Comparison of ENCODE assay signal across 11 cellular contexts in the genomic region with DNA sequence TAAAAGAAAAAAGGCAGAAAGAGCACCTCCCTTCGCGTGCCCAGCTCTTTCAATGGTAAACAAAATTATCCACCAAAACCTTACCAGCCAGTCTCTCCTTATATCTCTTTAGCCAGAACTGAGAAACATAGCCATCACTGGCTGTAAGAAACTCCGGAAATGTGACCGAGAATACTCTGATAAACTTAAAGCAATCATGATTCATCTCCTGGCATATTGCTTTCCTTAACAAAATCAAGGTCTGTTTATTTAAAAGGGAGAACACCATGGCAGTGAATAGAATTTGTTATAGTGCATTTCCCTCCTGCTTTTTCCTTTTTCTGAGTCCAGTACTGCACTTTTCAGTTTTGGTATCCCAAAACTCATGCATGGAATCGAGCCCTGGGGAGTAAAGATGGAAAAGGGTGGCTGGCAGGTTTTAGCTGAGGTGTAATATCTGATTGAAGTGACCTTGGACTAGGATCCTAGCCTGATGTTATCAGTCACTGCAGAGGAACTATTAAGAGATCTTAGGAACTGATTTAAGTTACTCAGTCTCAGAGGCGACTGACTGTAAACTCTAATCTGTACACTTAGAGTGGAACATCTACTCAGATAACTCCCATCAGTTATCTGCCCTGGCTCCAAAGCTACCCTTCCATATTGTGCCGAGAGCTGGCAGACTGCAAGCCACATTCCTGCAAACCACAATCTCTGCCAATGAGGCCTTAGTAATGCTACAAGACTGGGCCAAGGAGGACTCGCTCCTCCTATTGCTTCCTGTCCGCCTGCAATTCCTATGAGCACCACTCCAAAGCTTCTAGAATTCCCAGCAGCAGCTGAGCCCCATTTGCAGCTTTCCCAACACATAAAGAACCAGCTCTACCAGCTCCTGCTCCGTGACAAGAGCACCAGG. TPM values are rescaled to one million over a fixed set of nuclear protein-coding genes. Genes with fewer than 3 reads are reported as not detected.
DNase-seq lines count a peak whose midpoint lies in the region; ATAC-seq and TF ChIP-seq lines count a peak whose summit lies in the region.
"Had no signal": no experiment of that assay in that cellular context is flagged by ENCODE, and none has a peak within 500 bp of the region (broad histone marks: within the 10 kb centered on the region; RNA-seq: fewer than 3 reads in every experiment).

No MANE protein-coding gene starts in this region.

- peak overlapping the region; percentile 22 for H3K4me3 ChIP-seq in thoracic aorta
- H3K4me3 ChIP-seq: ovary had no signal

- no peaks in the 10 kb centered on the region for H3K36me3 ChIP-seq in thoracic aorta

- ATAC-seq in left cardiac atrium (peak; percentile 92 to 99), thoracic aorta (ENCODE audit: insufficient number of reproducible peaks, low FRiP score, low read depth) (no peak), GM18511 (IDR thresholded peaks at IDR 0.05; ENCODE audit: unreplicated experiment) (no peak), GM21717 (IDR thresholded peaks at IDR 0.05; ENCODE audit: unreplicated experiment) (no peak)
- ATAC-seq: stimulated activated memory B cell treated with anti-CD40 and anti-IgM and Interleukin-4, amounts not matched to agents 10 μg/mL and 1 μg/mL and 100 μg/mL, for 72 hours; T-cell had no signal

- peak; percentile 33 for TF ChIP-seq CTCF in thoracic aorta (IDR thresholded peaks at IDR 0.05)

- DNase-seq in HS-27A (ENCODE audit: low read depth) (peak; percentile 87), amniotic stem cell (lab: John Stamatoyannopoulos, UW) (peak; percentile 45), left cardiac atrium (peak; percentile 26), thoracic aorta (ENCODE audit: low spot score) (no peak), NCI-H146 treated with DMSO at 0.1 percent for 48 hours (lab: John Stamatoyannopoulos, UW; ENCODE audit: unreplicated experiment) (no peak)
- DNase-seq: NCI-H2081 treated with DMSO at 0.1 percent for 48 hours, ovary, T-cell had no signal

- intact Hi-C loops in left cardiac atrium (cut with DNase I): no loop called here

- peaks cover 6 to 22% of the 10 kb centered on the region in 2 donors for H3K4me1 ChIP-seq in thoracic aorta (ENCODE audit: control insufficient read depth in 1 of 2, low read depth in 2 of 2)

- H3K27ac ChIP-seq in thoracic aorta: peak overlapping the region; percentile 60 to 76
- H3K27ac ChIP-seq: ovary had no signal

- no peaks in the 10 kb centered on the region for H3K27me3 ChIP-seq in thoracic aorta (replicated peaks; ENCODE audit: insufficient read depth)
- H3K27me3 ChIP-seq: ovary had no signal

- no peaks in the 10 kb centered on the region for H3K9me3 ChIP-seq in thoracic aorta
- H3K9me3 ChIP-seq: ovary had no signal

RNA-seq across cellular contexts. Expression of a gene that starts 7.4 kb away (rescaled TPM):
- total RNA-seq in left cardiac atrium (10 to 100 TPM; 24.2 to 29.7 TPM), thoracic aorta (10 to 100 TPM in 1 of 2 donors, 1 to 10 TPM in 1; 8.7 to 26.5 TPM)

Comparison
In these comparisons a context has a peak if more than half of its experiments do, and no peak if none do; other contexts are left out.
1. DNase-seq: peak in HS-27A (single experiment), amniotic stem cell (single experiment) and left cardiac atrium (single experiment); none in thoracic aorta (single experiment) and NCI-H146 treated with DMSO at 0.1 percent for 48 hours (single experiment).
2. ATAC-seq: peak in left cardiac atrium (2 of 2); none in thoracic aorta (single experiment), GM18511 (single experiment) and GM21717 (single experiment).